Comparison of ENCODE assay signal across 1 cellular context in genomic region chr22:49437956-49438355, GRCh38.
TF ChIP-seq lines count a peak whose summit lies in the region.

No MANE protein-coding gene starts in this region.

TF ChIP-seq in H1, 55 proteins besides CTCF, POLR2A, EP300 and RAD21:
- TF ChIP-seq TAF1 (IDR thresholded peaks at IDR 0.05; ENCODE audit: low read depth, low read length), result no peak
- TF ChIP-seq NANOG (IDR thresholded peaks at IDR 0.05; ENCODE audit: insufficient read depth, low read depth, low read length, poor library complexity, severe bottlenecking), result no peak
- TF ChIP-seq PHF8 (conservative IDR thresholded peaks at IDR 0.05; ENCODE audit: low read depth, low read length), result no peak
- TF ChIP-seq, protein P1, sequence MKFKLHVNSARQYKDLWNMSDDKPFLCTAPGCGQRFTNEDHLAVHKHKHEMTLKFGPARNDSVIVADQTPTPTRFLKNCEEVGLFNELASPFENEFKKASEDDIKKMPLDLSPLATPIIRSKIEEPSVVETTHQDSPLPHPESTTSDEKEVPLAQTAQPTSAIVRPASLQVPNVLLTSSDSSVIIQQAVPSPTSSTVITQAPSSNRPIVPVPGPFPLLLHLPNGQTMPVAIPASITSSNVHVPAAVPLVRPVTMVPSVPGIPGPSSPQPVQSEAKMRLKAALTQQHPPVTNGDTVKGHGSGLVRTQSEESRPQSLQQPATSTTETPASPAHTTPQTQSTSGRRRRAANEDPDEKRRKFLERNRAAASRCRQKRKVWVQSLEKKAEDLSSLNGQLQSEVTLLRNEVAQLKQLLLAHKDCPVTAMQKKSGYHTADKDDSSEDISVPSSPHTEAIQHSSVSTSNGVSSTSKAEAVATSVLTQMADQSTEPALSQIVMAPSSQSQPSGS (IDR thresholded peaks at IDR 0.05; ENCODE audit: low read length), result no peak
- TF ChIP-seq EZH2 (IDR thresholded peaks at IDR 0.05; ENCODE audit: low read depth, low read length, severe bottlenecking), result no peak
- no peak for TF ChIP-seq KDM5A (IDR thresholded peaks at IDR 0.05; ENCODE audit: low read length)
- TF ChIP-seq POU5F1 (IDR thresholded peaks at IDR 0.05; ENCODE audit: low read depth, low read length), result no peak
- no peak for TF ChIP-seq E2F6 (IDR thresholded peaks at IDR 0.05)
- no peak for TF ChIP-seq CHD1 (IDR thresholded peaks at IDR 0.05; ENCODE audit: low read depth, low read length)
- TF ChIP-seq TEAD4 (IDR thresholded peaks at IDR 0.05; ENCODE audit: low read depth, low read length), result no peak
- no peak for TF ChIP-seq YY1 (IDR thresholded peaks at IDR 0.05; ENCODE audit: low read depth, low read length)
- no peak for TF ChIP-seq TAF7 (optimal IDR thresholded peaks at IDR 0.05; ENCODE audit: borderline replicate concordance, low read depth, low read length)
TF ChIP-seq in H1: peak in this region for 0.
